In genomic region chr10:97689637-97690036, GRCh38 we compare ENCODE assay signal across 1 cellular context.
A peak's percentile ranks its signal among the peaks of the same experiment; 100 is the strongest.
TF ChIP-seq lines count a peak whose summit lies in the region.

No MANE protein-coding gene starts in this region.

TF ChIP-seq in K562, 482 proteins besides CTCF, POLR2A, EP300 and RAD21 (continued from another document and continues in another):
- TF ChIP-seq STAT6 (CRISPR knock-in tag; IDR thresholded peaks at IDR 0.05) (no peak), KLF16 (IDR thresholded peaks at IDR 0.05) (no peak), TRIM25 (IDR thresholded peaks at IDR 0.05; ENCODE audit: borderline replicate concordance) (no peak), ZFP91 (CRISPR knock-in tag; IDR thresholded peaks at IDR 0.05) (no peak), ESRRB (CRISPR knock-in tag; IDR thresholded peaks at IDR 0.05; ENCODE audit: borderline replicate concordance) (no peak), ZNF134 (CRISPR knock-in tag; conservative IDR thresholded peaks at IDR 0.05) (no peak), ETS2 (tag; IDR thresholded peaks at IDR 0.05; ENCODE audit: borderline replicate concordance, poor library complexity, severe bottlenecking) (no peak), FOXJ2 (tag; IDR thresholded peaks at IDR 0.05) (no peak), TFAM (CRISPR knock-in tag; conservative IDR thresholded peaks at IDR 0.05) (no peak), PCBP1 (IDR thresholded peaks at IDR 0.05; ENCODE audit: low read depth, low read length, poor library complexity, severe bottlenecking) (no peak), MNT (conservative IDR thresholded peaks at IDR 0.05) (no peak), NCOA2 (IDR thresholded peaks at IDR 0.05; ENCODE audit: partially characterized antibody in 2 of 2) (no peak), NRF1 (conservative IDR thresholded peaks at IDR 0.05 in 1 of 2, IDR thresholded peaks at IDR 0.05 in 1 of 2) (no peak), HMGXB4 (CRISPR knock-in tag; IDR thresholded peaks at IDR 0.05) (no peak), PML (IDR thresholded peaks at IDR 0.05; ENCODE audit: low read length) (no peak), FOXP4 (CRISPR knock-in tag; IDR thresholded peaks at IDR 0.05; ENCODE audit: borderline replicate concordance) (no peak), PHB (CRISPR knock-in tag; IDR thresholded peaks at IDR 0.05) (no peak), GTF2B (IDR thresholded peaks at IDR 0.05; ENCODE audit: extremely low read depth, insufficient read length) (no peak), TARDBP (IDR thresholded peaks at IDR 0.05) (no peak)
- TF ChIP-seq, protein P1, sequence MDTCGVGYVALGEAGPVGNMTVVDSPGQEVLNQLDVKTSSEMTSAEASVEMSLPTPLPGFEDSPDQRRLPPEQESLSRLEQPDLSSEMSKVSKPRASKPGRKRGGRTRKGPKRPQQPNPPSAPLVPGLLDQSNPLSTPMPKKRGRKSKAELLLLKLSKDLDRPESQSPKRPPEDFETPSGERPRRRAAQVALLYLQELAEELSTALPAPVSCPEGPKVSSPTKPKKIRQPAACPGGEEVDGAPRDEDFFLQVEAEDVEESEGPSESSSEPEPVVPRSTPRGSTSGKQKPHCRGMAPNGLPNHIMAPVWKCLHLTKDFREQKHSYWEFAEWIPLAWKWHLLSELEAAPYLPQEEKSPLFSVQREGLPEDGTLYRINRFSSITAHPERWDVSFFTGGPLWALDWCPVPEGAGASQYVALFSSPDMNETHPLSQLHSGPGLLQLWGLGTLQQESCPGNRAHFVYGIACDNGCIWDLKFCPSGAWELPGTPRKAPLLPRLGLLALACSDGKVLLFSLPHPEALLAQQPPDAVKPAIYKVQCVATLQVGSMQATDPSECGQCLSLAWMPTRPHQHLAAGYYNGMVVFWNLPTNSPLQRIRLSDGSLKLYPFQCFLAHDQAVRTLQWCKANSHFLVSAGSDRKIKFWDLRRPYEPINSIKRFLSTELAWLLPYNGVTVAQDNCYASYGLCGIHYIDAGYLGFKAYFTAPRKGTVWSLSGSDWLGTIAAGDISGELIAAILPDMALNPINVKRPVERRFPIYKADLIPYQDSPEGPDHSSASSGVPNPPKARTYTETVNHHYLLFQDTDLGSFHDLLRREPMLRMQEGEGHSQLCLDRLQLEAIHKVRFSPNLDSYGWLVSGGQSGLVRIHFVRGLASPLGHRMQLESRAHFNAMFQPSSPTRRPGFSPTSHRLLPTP (IDR thresholded peaks at IDR 0.05; ENCODE audit: borderline replicate concordance, extremely low read depth, insufficient read length), result no peak
- TF ChIP-seq, protein P2, sequence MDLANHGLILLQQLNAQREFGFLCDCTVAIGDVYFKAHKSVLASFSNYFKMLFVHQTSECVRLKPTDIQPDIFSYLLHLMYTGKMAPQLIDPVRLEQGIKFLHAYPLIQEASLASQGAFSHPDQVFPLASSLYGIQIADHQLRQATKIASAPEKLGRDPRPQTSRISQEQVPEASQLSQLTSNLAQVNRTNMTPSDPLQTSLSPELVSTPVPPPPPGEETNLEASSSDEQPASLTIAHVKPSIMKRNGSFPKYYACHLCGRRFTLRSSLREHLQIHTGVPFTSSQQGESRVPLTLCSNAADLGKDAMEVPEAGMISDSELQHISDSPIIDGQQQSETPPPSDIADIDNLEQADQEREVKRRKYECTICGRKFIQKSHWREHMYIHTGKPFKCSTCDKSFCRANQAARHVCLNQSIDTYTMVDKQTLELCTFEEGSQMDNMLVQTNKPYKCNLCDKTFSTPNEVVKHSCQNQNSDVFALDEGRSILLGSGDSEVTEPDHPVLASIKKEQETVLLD (IDR thresholded peaks at IDR 0.05), result no peak
- TF ChIP-seq, protein P3, sequence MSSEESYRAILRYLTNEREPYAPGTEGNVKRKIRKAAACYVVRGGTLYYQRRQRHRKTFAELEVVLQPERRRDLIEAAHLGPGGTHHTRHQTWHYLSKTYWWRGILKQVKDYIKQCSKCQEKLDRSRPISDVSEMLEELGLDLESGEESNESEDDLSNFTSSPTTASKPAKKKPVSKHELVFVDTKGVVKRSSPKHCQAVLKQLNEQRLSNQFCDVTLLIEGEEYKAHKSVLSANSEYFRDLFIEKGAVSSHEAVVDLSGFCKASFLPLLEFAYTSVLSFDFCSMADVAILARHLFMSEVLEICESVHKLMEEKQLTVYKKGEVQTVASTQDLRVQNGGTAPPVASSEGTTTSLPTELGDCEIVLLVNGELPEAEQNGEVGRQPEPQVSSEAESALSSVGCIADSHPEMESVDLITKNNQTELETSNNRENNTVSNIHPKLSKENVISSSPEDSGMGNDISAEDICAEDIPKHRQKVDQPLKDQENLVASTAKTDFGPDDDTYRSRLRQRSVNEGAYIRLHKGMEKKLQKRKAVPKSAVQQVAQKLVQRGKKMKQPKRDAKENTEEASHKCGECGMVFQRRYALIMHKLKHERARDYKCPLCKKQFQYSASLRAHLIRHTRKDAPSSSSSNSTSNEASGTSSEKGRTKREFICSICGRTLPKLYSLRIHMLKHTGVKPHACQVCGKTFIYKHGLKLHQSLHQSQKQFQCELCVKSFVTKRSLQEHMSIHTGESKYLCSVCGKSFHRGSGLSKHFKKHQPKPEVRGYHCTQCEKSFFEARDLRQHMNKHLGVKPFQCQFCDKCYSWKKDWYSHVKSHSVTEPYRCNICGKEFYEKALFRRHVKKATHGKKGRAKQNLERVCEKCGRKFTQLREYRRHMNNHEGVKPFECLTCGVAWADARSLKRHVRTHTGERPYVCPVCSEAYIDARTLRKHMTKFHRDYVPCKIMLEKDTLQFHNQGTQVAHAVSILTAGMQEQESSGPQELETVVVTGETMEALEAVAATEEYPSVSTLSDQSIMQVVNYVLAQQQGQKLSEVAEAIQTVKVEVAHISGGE (CRISPR knock-in tag; IDR thresholded peaks at IDR 0.05), result peak in 1 of 3 experiments; percentile 62; a peak in 2 of 6 replicates
- TF ChIP-seq, protein P4, sequence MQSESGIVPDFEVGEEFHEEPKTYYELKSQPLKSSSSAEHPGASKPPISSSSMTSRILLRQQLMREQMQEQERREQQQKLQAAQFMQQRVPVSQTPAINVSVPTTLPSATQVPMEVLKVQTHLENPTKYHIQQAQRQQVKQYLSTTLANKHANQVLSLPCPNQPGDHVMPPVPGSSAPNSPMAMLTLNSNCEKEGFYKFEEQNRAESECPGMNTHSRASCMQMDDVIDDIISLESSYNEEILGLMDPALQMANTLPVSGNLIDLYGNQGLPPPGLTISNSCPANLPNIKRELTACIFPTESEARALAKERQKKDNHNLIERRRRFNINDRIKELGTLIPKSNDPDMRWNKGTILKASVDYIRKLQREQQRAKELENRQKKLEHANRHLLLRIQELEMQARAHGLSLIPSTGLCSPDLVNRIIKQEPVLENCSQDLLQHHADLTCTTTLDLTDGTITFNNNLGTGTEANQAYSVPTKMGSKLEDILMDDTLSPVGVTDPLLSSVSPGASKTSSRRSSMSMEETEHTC (IDR thresholded peaks at IDR 0.05), result peak; percentile 74; the same call in 1 of the 2 replicates
- TF ChIP-seq, protein P5, sequence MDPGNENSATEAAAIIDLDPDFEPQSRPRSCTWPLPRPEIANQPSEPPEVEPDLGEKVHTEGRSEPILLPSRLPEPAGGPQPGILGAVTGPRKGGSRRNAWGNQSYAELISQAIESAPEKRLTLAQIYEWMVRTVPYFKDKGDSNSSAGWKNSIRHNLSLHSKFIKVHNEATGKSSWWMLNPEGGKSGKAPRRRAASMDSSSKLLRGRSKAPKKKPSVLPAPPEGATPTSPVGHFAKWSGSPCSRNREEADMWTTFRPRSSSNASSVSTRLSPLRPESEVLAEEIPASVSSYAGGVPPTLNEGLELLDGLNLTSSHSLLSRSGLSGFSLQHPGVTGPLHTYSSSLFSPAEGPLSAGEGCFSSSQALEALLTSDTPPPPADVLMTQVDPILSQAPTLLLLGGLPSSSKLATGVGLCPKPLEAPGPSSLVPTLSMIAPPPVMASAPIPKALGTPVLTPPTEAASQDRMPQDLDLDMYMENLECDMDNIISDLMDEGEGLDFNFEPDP (CRISPR knock-in tag; IDR thresholded peaks at IDR 0.05), result no peak
- TF ChIP-seq, protein P6, sequence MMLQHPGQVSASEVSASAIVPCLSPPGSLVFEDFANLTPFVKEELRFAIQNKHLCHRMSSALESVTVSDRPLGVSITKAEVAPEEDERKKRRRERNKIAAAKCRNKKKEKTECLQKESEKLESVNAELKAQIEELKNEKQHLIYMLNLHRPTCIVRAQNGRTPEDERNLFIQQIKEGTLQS (IDR thresholded peaks at IDR 0.05), result peak; percentile 13; the same call in 1 of the 2 replicates
- TF ChIP-seq, protein P6 (CRISPR knock-in tag; conservative IDR thresholded peaks at IDR 0.05), result no peak
